ENCODE assay signal across 26 cellular contexts in genomic region chr14:100660498-100661339, GRCh38.
DNase-seq lines count a peak whose midpoint lies in the region; ATAC-seq, FAIRE-seq and TF ChIP-seq lines count a peak whose summit lies in the region.
"Had no signal": no experiment of that assay in that cellular context is flagged by ENCODE, and none has a peak within 500 bp of the region (broad histone marks: within the 10 kb centered on the region; RNA-seq: fewer than 3 reads in every experiment).

No MANE protein-coding gene starts in this region.

- H3K4me1 ChIP-seq in A549 (peaks cover 12% of the 10 kb centered on the region), HEK293 (ENCODE audit: control insufficient read depth, insufficient read depth, low read length) (no peaks in the 10 kb centered on the region), gastrocnemius medialis (peaks cover 4 to 9% of the 10 kb centered on the region in 2 donors)

- TF ChIP-seq RAD21 in A549 (conservative IDR thresholded peaks at IDR 0.05 in 1 of 2, IDR thresholded peaks at IDR 0.05 in 1 of 2), result no peak

- H3K9me3 ChIP-seq in A549 (no peaks in the 10 kb centered on the region), HEK293 (ENCODE audit: control insufficient read depth, insufficient read depth, low read depth, low read length) (no peaks in the 10 kb centered on the region), gastrocnemius medialis (no peaks in the 10 kb centered on the region)
- H3K9me3 ChIP-seq: gastroesophageal sphincter, mucosa of descending colon, neutrophil, right atrium auricular region, stomach, upper lobe of left lung had no signal

- H3K27me3 ChIP-seq in gastrocnemius medialis, result peaks cover 10 to 24% (median 13%) of the 10 kb centered on the region in 3 donors
- H3K27me3 ChIP-seq: right atrium auricular region, upper lobe of left lung had no signal

- POLR2A ChIA-PET in A549 (lab: Yijun Ruan, JAX), result no interaction called here
- POLR2A ChIA-PET in HEK293 (lab: Yijun Ruan, JAX), result no interaction called here

- DNase-seq in A549 (ENCODE audit: low read depth in 1 of 2, low spot score in 1 of 2), result no peak
- DNase-seq in amniotic epithelial cell (ENCODE audit: low read depth), result peak; percentile 30
- DNase-seq in left lobe of liver (ENCODE audit: low spot score), result no peak
- no peak for DNase-seq in activated CD4-positive, CD25-positive, alpha-beta regulatory T cell (lab: John Stamatoyannopoulos, UW)
- DNase-seq in gastrocnemius medialis, result no peak
- DNase-seq in activated CD4-positive, alpha-beta T cell treated with anti-CD3 and anti-CD28 coated beads, Interleukin-2, amount 50 U/mL, for 1 hour, result no peak
- DNase-seq: activated CD4-positive, alpha-beta T cell treated with anti-CD3 and anti-CD28 coated beads, Interleukin-2, amount 50 U/mL, for 4 hours; activated T-cell treated with anti-CD3 and anti-CD28 coated beads, Interleukin-2, amount 50 U/mL, for 1 hour; brain microvascular endothelial cell; CD4-positive, CD25-positive, alpha-beta regulatory T cell; DMS153; GOT3; left cardiac atrium; mucosa of descending colon; NCI-H2171; NCI-H82; stomach; upper lobe of left lung had no signal

- ATAC-seq in A549 (no peak), left lobe of liver (peak; percentile 23), gastrocnemius medialis (no peak), HG03097 (IDR thresholded peaks at IDR 0.05; ENCODE audit: low FRiP score, unreplicated experiment) (no peak)
- ATAC-seq: gastroesophageal sphincter, left cardiac atrium, mucosa of descending colon had no signal

- no peak for TF ChIP-seq CTCF in A549 (IDR thresholded peaks at IDR 0.05)
- no peak for TF ChIP-seq CTCF in HEK293 (tag by site-specific recombination; IDR thresholded peaks at IDR 0.05)
- no peak for TF ChIP-seq CTCF in gastrocnemius medialis (IDR thresholded peaks at IDR 0.05 in 4 of 5, conservative IDR thresholded peaks at IDR 0.05 in 1 of 5)

- no peak for FAIRE-seq in A549 (lab: Jason Lieb, UNC)
- FAIRE-seq: endothelial cell of umbilical vein, RCC 7860 had no signal

- CTCF ChIA-PET in A549 (lab: Yijun Ruan, JAX), result interaction anchor here (0.5 to 31.4 kb wide), 11 partner anchors 7 to 1004 kb away, joined by 3 to 602 read pairs (median 4); no protein-coding TSS in a partner anchor
- CTCF ChIA-PET in HEK293 (lab: Yijun Ruan, JAX), result interaction anchor here (0.6 to 1.4 kb wide), 6 partner anchors 11 to 276 kb away, joined by 3 to 5 read pairs (median 4); no protein-coding TSS in a partner anchor

- no peak overlapping the region for H3K4me3 ChIP-seq in A549
- no peak overlapping the region for H3K4me3 ChIP-seq in HEK293 (ENCODE audit: low read depth, low read length)
- no peak overlapping the region for H3K4me3 ChIP-seq in gastrocnemius medialis
- H3K4me3 ChIP-seq: gastroesophageal sphincter, mucosa of descending colon, right atrium auricular region, stomach, upper lobe of left lung had no signal

- WGBS in A549 (ENCODE audit: missing lambda C conversion rate), result 71% methylated on average over 16 of the region's 16 CpGs

- TF ChIP-seq EP300 in A549 (IDR thresholded peaks at IDR 0.05), result no peak

- no peak overlapping the region for H3K4me2 ChIP-seq in A549
- H3K4me2 ChIP-seq: KMS-11 had no signal

- intact Hi-C loops in gastrocnemius medialis (cut with DNase I; ENCODE audit: low total_unique reads), result loop anchor here (10.0 kb wide), 3 partner anchors 164 to 894 kb away; partner anchors contain the start of gene MEG3

- in situ Hi-C loops in gastrocnemius medialis (cut with MboI; ENCODE audit: low sequenced_read_pairs in 4 of 4), result no loop called here

- TF ChIP-seq POLR2A in A549 (IDR thresholded peaks at IDR 0.05; ENCODE audit: low read length), result no peak
- TF ChIP-seq POLR2A in gastrocnemius medialis (IDR thresholded peaks at IDR 0.05), result no peak

- H3K36me3 ChIP-seq in HEK293 (ENCODE audit: control insufficient read depth in 2 of 2, insufficient read depth in 1 of 2, low read length in 2 of 2) (no peaks in the 10 kb centered on the region), gastrocnemius medialis (no peaks in the 10 kb centered on the region)
- H3K36me3 ChIP-seq: brain microvascular endothelial cell, gastroesophageal sphincter, neutrophil, right atrium auricular region, stomach, upper lobe of left lung had no signal

- no peak overlapping the region for H3K27ac ChIP-seq in A549
- no peak overlapping the region for H3K27ac ChIP-seq in HEK293 (ENCODE audit: extremely low read depth, low read depth, low read length)
- H3K27ac ChIP-seq in gastrocnemius medialis, result no peak overlapping the region
- H3K27ac ChIP-seq: brain microvascular endothelial cell, KMS-11, neutrophil, right atrium auricular region, upper lobe of left lung had no signal

TF ChIP-seq in A549, 52 proteins besides CTCF, POLR2A, EP300 and RAD21:
- TF ChIP-seq FOSL2 (IDR thresholded peaks at IDR 0.05), result no peak
- peak; percentile 41 for TF ChIP-seq FOSL2 (CRISPR knock-in tag; IDR thresholded peaks at IDR 0.05)
- TF ChIP-seq SREBF2 (IDR thresholded peaks at IDR 0.05), result no peak

TF ChIP-seq in HEK293, 187 proteins besides CTCF, POLR2A, EP300 and RAD21:
- TF ChIP-seq RBAK (tag by site-specific recombination; IDR thresholded peaks at IDR 0.05) (no peak), ZNF664 (tag by site-specific recombination; IDR thresholded peaks at IDR 0.05) (peak; percentile 39; the same call in 1 of the 2 replicates)
